Comparison of ENCODE assay signal across 15 cellular contexts in the genomic region with DNA sequence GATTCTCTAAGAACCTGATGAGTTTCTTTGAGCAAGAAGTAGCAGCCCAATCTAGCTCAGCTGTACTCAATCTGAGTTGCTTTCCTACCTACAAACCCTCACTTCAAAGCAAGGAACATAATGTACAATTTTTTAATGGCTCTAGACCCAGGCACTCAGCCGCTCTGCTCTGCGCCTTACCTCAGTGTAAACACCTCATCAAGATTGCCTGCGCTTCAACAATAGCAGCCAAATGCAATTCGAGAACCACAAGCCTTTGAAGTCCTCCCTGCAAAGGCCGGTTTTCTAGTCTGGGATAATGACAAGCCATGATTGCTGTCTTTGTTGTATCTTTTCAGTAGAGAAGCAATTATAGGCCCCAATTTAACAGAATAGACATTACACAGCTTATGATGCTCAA. TPM values are rescaled to one million over a fixed set of nuclear protein-coding genes. Genes with fewer than 3 reads are reported as not detected.
DNase-seq lines count a peak whose midpoint lies in the region; ATAC-seq and TF ChIP-seq lines count a peak whose summit lies in the region.
"Had no signal": no experiment of that assay in that cellular context is flagged by ENCODE, and none has a peak within 500 bp of the region (broad histone marks: within the 10 kb centered on the region; RNA-seq: fewer than 3 reads in every experiment).

No MANE protein-coding gene starts in this region.

- H3K27ac ChIP-seq in upper lobe of left lung = peak overlapping the region in 1 of 4 donors; percentile 16
- H3K27ac ChIP-seq in effector memory CD4-positive, alpha-beta T cell (ENCODE audit: insufficient read depth, low read length, poor library complexity, severe bottlenecking) = no peak overlapping the region
- H3K27ac ChIP-seq: coronary artery had no signal

- H3K27me3 ChIP-seq in upper lobe of left lung = no peaks in the 10 kb centered on the region
- no peaks in the 10 kb centered on the region for H3K27me3 ChIP-seq in effector memory CD4-positive, alpha-beta T cell (replicated peaks; ENCODE audit: control insufficient read depth, insufficient read depth, low read length, poor library complexity, severe bottlenecking)

- H3K4me1 ChIP-seq in upper lobe of left lung = peaks cover 0 to 4% (median 0%) of the 10 kb centered on the region in 4 donors
- H3K4me1 ChIP-seq in effector memory CD4-positive, alpha-beta T cell (ENCODE audit: control insufficient read depth, insufficient read depth, low read length, poor library complexity, severe bottlenecking) = no peaks in the 10 kb centered on the region

- TF ChIP-seq POLR2A in upper lobe of left lung (IDR thresholded peaks at IDR 0.05) = no peak

- WGBS in upper lobe of left lung, 2 donors = 64 to 79% methylated on average over 5 of the region's 5 CpGs

- no peaks in the 10 kb centered on the region for H3K36me3 Mint-ChIP-seq in WTC11
- H3K36me3 Mint-ChIP-seq in activated T-helper 17 cell treated with anti-CD3 and anti-CD28 coated beads, Interleukin-2, amount 50 U/mL, for 72 hours (ENCODE audit: low read depth) = no peaks in the 10 kb centered on the region
- H3K36me3 Mint-ChIP-seq: activated naive CD4-positive, alpha-beta T cell treated with anti-CD3 and anti-CD28 coated beads, Interleukin-2, amount 50 U/mL, for 24 hours had no signal

- CTCF ChIA-PET in WTC11 (lab: Charles Lee) = interaction anchor here (0.6 to 1.7 kb wide), 4 partner anchors 9 to 102 kb away, joined by 3 to 7 read pairs (median 4); no protein-coding TSS in a partner anchor

- POLR2A ChIA-PET in WTC11 (lab: Charles Lee) = no interaction called here

- H3K4me1 Mint-ChIP-seq in WTC11 = peaks cover 13% of the 10 kb centered on the region
- no peaks in the 10 kb centered on the region for H3K4me1 Mint-ChIP-seq in activated T-helper 17 cell treated with anti-CD3 and anti-CD28 coated beads, Interleukin-2, amount 50 U/mL, for 72 hours
- H3K4me1 Mint-ChIP-seq: activated naive CD4-positive, alpha-beta T cell treated with anti-CD3 and anti-CD28 coated beads, Interleukin-2, amount 50 U/mL, for 24 hours had no signal

- peak in 2 of 4 donors; percentile 44 to 76 for TF ChIP-seq EP300 in upper lobe of left lung (IDR thresholded peaks at IDR 0.05)

- H3K36me3 ChIP-seq in upper lobe of left lung = no peaks in the 10 kb centered on the region
- H3K36me3 ChIP-seq in effector memory CD4-positive, alpha-beta T cell (ENCODE audit: control insufficient read depth, insufficient read depth, low read length) = peaks cover 5% of the 10 kb centered on the region

- DNase-seq in NCI-H1105 (lab: John Stamatoyannopoulos, UW) (peak; percentile 92), NCI-H2107 treated with DMSO at 0.1 percent for 48 hours (lab: John Stamatoyannopoulos, UW; ENCODE audit: unreplicated experiment) (peak; percentile 87), WTC11 (ENCODE audit: low spot score) (no peak), upper lobe of left lung (peak in 1 of 2 donors; percentile 78), amniotic stem cell (lab: John Stamatoyannopoulos, UW) (no peak)
- DNase-seq in effector memory CD4-positive, alpha-beta T cell = no peak
- DNase-seq: AML-193, Caco-2, GF-D8, left cardiac atrium, NCI-H226, retina had no signal

- H3K4me3 ChIP-seq in upper lobe of left lung = no peak overlapping the region
- H3K4me3 ChIP-seq in effector memory CD4-positive, alpha-beta T cell (ENCODE audit: insufficient read depth, low read depth, low read length, poor library complexity, severe bottlenecking) = no peak overlapping the region
- H3K4me3 ChIP-seq: coronary artery had no signal

- peak; percentile 69 for ATAC-seq in WTC11
- ATAC-seq in upper lobe of left lung (ENCODE audit: low FRiP score in 2 of 2) = peak; percentile 31 to 84
- no peak for ATAC-seq in activated T-helper 17 cell treated with anti-CD3 and anti-CD28 coated beads, Interleukin-2, amount 50 U/mL, for 72 hours (replicated peaks)
- ATAC-seq: left cardiac atrium had no signal

- no peaks in the 10 kb centered on the region for H3K9me3 Mint-ChIP-seq in WTC11
- H3K9me3 Mint-ChIP-seq in activated T-helper 17 cell treated with anti-CD3 and anti-CD28 coated beads, Interleukin-2, amount 50 U/mL, for 72 hours = no peaks in the 10 kb centered on the region
- H3K9me3 Mint-ChIP-seq: activated naive CD4-positive, alpha-beta T cell treated with anti-CD3 and anti-CD28 coated beads, Interleukin-2, amount 50 U/mL, for 24 hours had no signal

- no peak overlapping the region for H3K4me3 Mint-ChIP-seq in WTC11
- no peak overlapping the region for H3K4me3 Mint-ChIP-seq in activated T-helper 17 cell treated with anti-CD3 and anti-CD28 coated beads, Interleukin-2, amount 50 U/mL, for 72 hours
- H3K4me3 Mint-ChIP-seq: activated naive CD4-positive, alpha-beta T cell treated with anti-CD3 and anti-CD28 coated beads, Interleukin-2, amount 50 U/mL, for 24 hours had no signal

- H3K27ac Mint-ChIP-seq in WTC11 = no peak overlapping the region
- H3K27ac Mint-ChIP-seq in activated T-helper 17 cell treated with anti-CD3 and anti-CD28 coated beads, Interleukin-2, amount 50 U/mL, for 72 hours = no peak overlapping the region
- H3K27ac Mint-ChIP-seq: activated naive CD4-positive, alpha-beta T cell treated with anti-CD3 and anti-CD28 coated beads, Interleukin-2, amount 50 U/mL, for 24 hours had no signal

- TF ChIP-seq CTCF in WTC11 (IDR thresholded peaks at IDR 0.05) (no peak), upper lobe of left lung (IDR thresholded peaks at IDR 0.05) (no peak)

- H3K9me3 ChIP-seq in upper lobe of left lung = no peaks in the 10 kb centered on the region
- H3K9me3 ChIP-seq in effector memory CD4-positive, alpha-beta T cell (ENCODE audit: control insufficient read depth, low read length) = no peaks in the 10 kb centered on the region
- H3K9me3 ChIP-seq: Caco-2 had no signal

- H3K27me3 Mint-ChIP-seq in WTC11 (ENCODE audit: low read depth) = no peaks in the 10 kb centered on the region
- no peaks in the 10 kb centered on the region for H3K27me3 Mint-ChIP-seq in activated T-helper 17 cell treated with anti-CD3 and anti-CD28 coated beads, Interleukin-2, amount 50 U/mL, for 72 hours
- H3K27me3 Mint-ChIP-seq: activated naive CD4-positive, alpha-beta T cell treated with anti-CD3 and anti-CD28 coated beads, Interleukin-2, amount 50 U/mL, for 24 hours had no signal

TF ChIP-seq in WTC11, 78 proteins besides CTCF, POLR2A, EP300 and RAD21 (continues in another document):
- no peak for TF ChIP-seq ZMAT4 (CRISPR knock-in tag; IDR thresholded peaks at IDR 0.05)
- no peak for TF ChIP-seq E2F4 (CRISPR knock-in tag; IDR thresholded peaks at IDR 0.05; ENCODE audit: borderline replicate concordance, low read depth)
- no peak for TF ChIP-seq ESRRA (CRISPR knock-in tag; IDR thresholded peaks at IDR 0.05; ENCODE audit: borderline replicate concordance)
- TF ChIP-seq ZSCAN18 (CRISPR knock-in tag; IDR thresholded peaks at IDR 0.05) = no peak
- no peak for TF ChIP-seq HMGA2 (CRISPR knock-in tag; IDR thresholded peaks at IDR 0.05)
- no peak for TF ChIP-seq FOXK1 (CRISPR knock-in tag; IDR thresholded peaks at IDR 0.05)
- TF ChIP-seq JAZF1 (CRISPR knock-in tag; IDR thresholded peaks at IDR 0.05) = no peak
- TF ChIP-seq ZNF512 (CRISPR knock-in tag; IDR thresholded peaks at IDR 0.05; ENCODE audit: borderline replicate concordance) = no peak
- TF ChIP-seq, protein P1, sequence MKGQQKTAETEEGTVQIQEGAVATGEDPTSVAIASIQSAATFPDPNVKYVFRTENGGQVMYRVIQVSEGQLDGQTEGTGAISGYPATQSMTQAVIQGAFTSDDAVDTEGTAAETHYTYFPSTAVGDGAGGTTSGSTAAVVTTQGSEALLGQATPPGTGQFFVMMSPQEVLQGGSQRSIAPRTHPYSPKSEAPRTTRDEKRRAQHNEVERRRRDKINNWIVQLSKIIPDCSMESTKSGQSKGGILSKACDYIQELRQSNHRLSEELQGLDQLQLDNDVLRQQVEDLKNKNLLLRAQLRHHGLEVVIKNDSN (CRISPR knock-in tag; IDR thresholded peaks at IDR 0.05) = no peak

RNA-seq across cellular contexts. Expression of gene JHY, which starts 38.0 kb away (rescaled TPM):
- total RNA-seq in WTC11 (2021) = 1.1 to 1.6 TPM (median 1.4 TPM) in 3 replicates
- total RNA-seq in upper lobe of left lung = 10 to 100 TPM in 2 of 6 donors, 1 to 10 TPM in 4; 5.5 to 20.9 (median 8.8) TPM
- total RNA-seq in activated T-helper 17 cell treated with anti-CD3 and anti-CD28 coated beads, Interleukin-2, amount 50 U/mL, for 72 hours = 1 to 10 TPM; 1.2 to 1.5 TPM

Comparison
In these comparisons a context has a peak if more than half of its experiments do, and no peak if none do; other contexts are left out.
1. DNase-seq: peak in NCI-H1105 (single experiment) and NCI-H2107 treated with DMSO at 0.1 percent for 48 hours (single experiment); none in WTC11 (single experiment), effector memory CD4-positive, alpha-beta T cell (0 of 3) and amniotic stem cell (single experiment).